ENCODE assay signal across 9 cellular contexts in the genomic region with DNA sequence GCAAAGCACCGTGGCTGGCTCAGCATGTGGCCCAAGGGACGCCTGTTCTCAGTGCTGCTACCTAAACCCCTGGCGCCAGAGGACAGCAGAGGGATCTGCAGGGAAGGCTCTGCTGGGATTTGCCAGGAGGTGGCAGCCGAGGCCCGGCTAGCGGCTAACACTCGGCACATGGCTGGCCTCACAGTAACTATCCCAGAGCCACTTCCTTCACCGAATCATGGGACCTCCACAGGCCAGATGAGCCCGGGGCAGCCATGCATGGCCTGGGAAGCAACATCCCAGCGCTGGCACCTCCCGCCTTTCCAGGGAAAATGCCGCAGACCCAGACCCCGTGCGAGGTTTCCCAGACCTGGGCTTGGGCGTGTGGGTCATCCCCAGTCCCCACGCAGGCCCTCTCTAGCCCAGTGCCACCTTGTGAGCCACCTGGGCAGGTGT. TPM values are rescaled to one million over a fixed set of nuclear protein-coding genes. Genes with fewer than 3 reads are reported as not detected.
DNase-seq lines count a peak whose midpoint lies in the region; ATAC-seq and TF ChIP-seq lines count a peak whose summit lies in the region.
"Had no signal": no experiment of that assay in that cellular context is flagged by ENCODE, and none has a peak within 500 bp of the region (broad histone marks: within the 10 kb centered on the region; RNA-seq: fewer than 3 reads in every experiment).

No MANE protein-coding gene starts in this region.

- intact Hi-C loops in Calu3 (cut with micrococcal nuclease; ENCODE audit: unreplicated experiment), result loop anchor here (2.0 kb wide), 1 partner anchor 130 kb away; no protein-coding TSS in a partner anchor
- intact Hi-C loops in MCF 10A (cut with micrococcal nuclease), result loop anchor here (1.0 kb wide), 3 partner anchors 84 to 230 kb away; partner anchors contain the start of gene STK32C

- peaks cover 6% of the 10 kb centered on the region; the same call in 1 of the 2 replicates for H3K27me3 ChIP-seq in KMS-11 (ENCODE audit: insufficient read depth, low read depth)

- no TSS peak for BruUV-seq in Calu3 (replicated peaks; lab: Mats Ljungman, UMichigan)
- BruUV-seq in MCF 10A (replicated peaks; lab: Mats Ljungman, UMichigan), result no TSS peak

- POLR2A ChIA-PET in MCF 10A (lab: Yijun Ruan, JAX), result no interaction called here

- no peak overlapping the region for H3K4me2 ChIP-seq in KMS-11

- CTCF ChIA-PET in Calu3 (lab: Charles Lee) (no interaction called here), MCF 10A (lab: Yijun Ruan, JAX) (interaction anchor here (0.5 to 2.9 kb wide), 22 partner anchors 9 to 232 kb away, joined by 3 to 14 read pairs (median 4); no protein-coding TSS in a partner anchor)

- H3K27ac ChIP-seq in KMS-11, result no peak overlapping the region

- H3K4me1 ChIP-seq in KMS-11 (ENCODE audit: low read depth, poor library complexity, severe bottlenecking), result no peaks in the 10 kb centered on the region

- H3K27ac Mint-ChIP-seq in Calu3 (ENCODE audit: unreplicated experiment) (no peak overlapping the region), MCF 10A (ENCODE audit: low read depth, unreplicated experiment) (no peak overlapping the region)
- H3K27ac Mint-ChIP-seq: activated naive CD8-positive, alpha-beta T cell had no signal

- DNase-seq in Calu3 (peak; percentile 70), UCSD-AML1 (lab: John Stamatoyannopoulos, UW; ENCODE audit: unreplicated experiment) (peak; percentile 86), MCF 10A (ENCODE audit: unreplicated experiment) (peak; percentile 79), iPS-NIHi11 (ENCODE audit: low spot score) (peak; percentile 96)
- peak; percentile 52 to 64 (median 53) for DNase-seq in stimulated activated CD4-positive, alpha-beta T cell treated with anti-CD3 and anti-CD28 coated beads, Interleukin-12 subunit alpha, Interleukin-12 subunit beta, amount 100 ng/mL, for 48 hours (ENCODE audit: low read depth in 2 of 3, low spot score in 1 of 3)

- H3K9me3 Mint-ChIP-seq in Calu3 (ENCODE audit: low read depth, unreplicated experiment), result no peaks in the 10 kb centered on the region
- no peaks in the 10 kb centered on the region for H3K9me3 Mint-ChIP-seq in MCF 10A (ENCODE audit: unreplicated experiment)

- H3K27me3 Mint-ChIP-seq in Calu3 (ENCODE audit: unreplicated experiment) (no peaks in the 10 kb centered on the region), MCF 10A (ENCODE audit: insufficient read depth, unreplicated experiment) (no peaks in the 10 kb centered on the region)
- H3K27me3 Mint-ChIP-seq: activated naive CD8-positive, alpha-beta T cell had no signal

- H2AFZ ChIP-seq in KMS-11 (ENCODE audit: low read depth), result peak overlapping the region; percentile 34; the same call in 1 of the 2 replicates

- H3K79me2 ChIP-seq in KMS-11 (ENCODE audit: insufficient read depth, low read depth), result no peaks in the 10 kb centered on the region

- H4K20me1 ChIP-seq in KMS-11 (ENCODE audit: insufficient read depth), result no peaks in the 10 kb centered on the region

- H3K9ac ChIP-seq in KMS-11, result no peak overlapping the region

- H3K36me3 Mint-ChIP-seq in Calu3 (ENCODE audit: insufficient read depth, unreplicated experiment) (no peaks in the 10 kb centered on the region), MCF 10A (ENCODE audit: insufficient read depth, unreplicated experiment) (no peaks in the 10 kb centered on the region)

- H3K4me3 ChIP-seq in KMS-11 (IDR thresholded peaks at IDR 0.05; ENCODE audit: insufficient read depth, low read depth, low read length), result no peak overlapping the region

- peak; percentile 42 for TF ChIP-seq CTCF in Calu3 (IDR thresholded peaks at IDR 0.05; ENCODE audit: unreplicated experiment)
- TF ChIP-seq CTCF in KMS-11 (conservative IDR thresholded peaks at IDR 0.05; ENCODE audit: low read depth, low read length), result peak; percentile 55
- peak; percentile 90 for TF ChIP-seq CTCF in MCF 10A (IDR thresholded peaks at IDR 0.05; ENCODE audit: unreplicated experiment)

- H3K4me1 Mint-ChIP-seq in Calu3 (ENCODE audit: low read depth, unreplicated experiment), result no peaks in the 10 kb centered on the region
- no peaks in the 10 kb centered on the region for H3K4me1 Mint-ChIP-seq in MCF 10A (ENCODE audit: insufficient read depth, unreplicated experiment)

- peak; percentile 62 for ATAC-seq in GM21381 (IDR thresholded peaks at IDR 0.05; ENCODE audit: unreplicated experiment)
- no peak for ATAC-seq in GM21825 (IDR thresholded peaks at IDR 0.05; ENCODE audit: unreplicated experiment)

- H3K4me3 Mint-ChIP-seq in Calu3 (ENCODE audit: low read depth, unreplicated experiment) (no peak overlapping the region), MCF 10A (ENCODE audit: unreplicated experiment) (no peak overlapping the region)
- H3K4me3 Mint-ChIP-seq: activated naive CD8-positive, alpha-beta T cell had no signal

- H3K36me3 ChIP-seq in KMS-11 (ENCODE audit: insufficient read depth), result no peaks in the 10 kb centered on the region

RNA-seq across cellular contexts. Expression of gene DPYSL4, which starts 36.4 kb away (rescaled TPM):
- total RNA-seq in Calu3 (2022), result 0.17 TPM in 1 of 2 replicates, not detected in the other
- 0.21 TPM in 1 of 2 replicates, not detected in the other for total RNA-seq in MCF 10A (2022)
